In the genomic region with DNA sequence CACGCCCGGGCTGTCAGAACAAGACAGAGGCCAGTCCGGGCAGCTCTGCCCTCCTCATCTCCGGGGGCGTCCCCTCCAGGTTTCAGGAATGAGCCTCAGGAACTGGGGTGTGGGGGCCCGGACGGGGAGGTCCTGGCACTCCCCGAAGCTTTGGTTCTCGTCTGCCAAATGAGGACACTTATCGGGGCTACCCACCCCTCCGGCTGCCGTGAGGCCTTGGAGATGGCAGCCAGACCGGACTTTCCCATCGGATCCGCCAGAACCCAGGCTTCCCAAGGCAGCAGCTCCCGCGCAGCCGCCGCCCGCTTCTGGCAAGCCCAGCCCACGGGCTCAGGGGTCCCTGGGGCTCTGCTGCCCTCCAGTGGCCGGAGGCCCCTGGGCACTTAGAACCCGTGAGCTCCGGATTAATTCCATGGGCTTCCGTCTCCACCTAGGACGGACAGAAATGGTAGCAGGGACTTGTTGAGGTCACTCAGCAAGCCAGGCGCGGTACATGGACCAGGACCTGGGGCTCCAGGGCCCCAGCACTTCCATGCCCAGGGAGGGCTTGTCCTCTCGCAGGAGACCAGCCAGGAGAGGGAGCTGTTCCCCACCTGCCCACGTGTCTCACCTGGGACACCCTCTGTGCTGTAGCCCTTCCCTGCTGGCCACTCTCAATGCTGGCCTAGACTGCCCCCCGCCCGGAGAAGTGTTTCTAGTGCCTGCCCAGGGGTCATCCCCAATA, we compare ENCODE assay signal across 8 cellular contexts.
A peak's percentile ranks its signal among the peaks of the same experiment; 100 is the strongest.
DNase-seq lines count a peak whose midpoint lies in the region; ATAC-seq and TF ChIP-seq lines count a peak whose summit lies in the region.

No MANE protein-coding gene starts in this region.

- peak overlapping the region; percentile 61 for H2AFZ ChIP-seq in ACC112 (ENCODE audit: low read length, unreplicated experiment)

- peak overlapping the region; percentile 50 for H3K4me3 ChIP-seq in ACC112 (ENCODE audit: low read depth, low read length)
- peak overlapping the region; percentile 21 for H3K4me3 ChIP-seq in ectodermal cell (ENCODE audit: insufficient read depth, low read depth, low read length)

- peaks cover 3% of the 10 kb centered on the region for H3K27me3 Mint-ChIP-seq in activated CD8-positive, alpha-beta T cell treated with anti-CD3 and anti-CD28 coated beads for 36 hours
- H3K27me3 Mint-ChIP-seq in memory B cell = peaks cover 1% of the 10 kb centered on the region

- H3K79me2 ChIP-seq in ACC112 (ENCODE audit: control insufficient read depth, insufficient read depth, low read length, unreplicated experiment) = no peaks in the 10 kb centered on the region

- no peaks in the 10 kb centered on the region for H3K27me3 ChIP-seq in ACC112 (ENCODE audit: insufficient read depth, low read length)
- no peaks in the 10 kb centered on the region for H3K27me3 ChIP-seq in ectodermal cell (ENCODE audit: control insufficient read depth, insufficient read depth, low read length, poor library complexity, severe bottlenecking)

- WGBS in ectodermal cell, 2 experiments = 25 to 27% methylated on average over 32 of the region's 32 CpGs

- H3K36me3 ChIP-seq in ACC112 (ENCODE audit: insufficient read depth, low read length) = no peaks in the 10 kb centered on the region
- H3K36me3 ChIP-seq in ectodermal cell (ENCODE audit: control insufficient read depth, insufficient read depth, low read length) = no peaks in the 10 kb centered on the region

- POLR2A ChIA-PET in activated CD8-positive, alpha-beta T cell treated with anti-CD3 and anti-CD28 coated beads for 36 hours (lab: Charles Lee) = interaction anchor here (0.8 to 1.2 kb wide), 3 partner anchors 13 to 185 kb away, joined by 3 to 4 read pairs (median 3); no protein-coding TSS in a partner anchor

- H3K4me1 Mint-ChIP-seq in activated CD8-positive, alpha-beta T cell treated with anti-CD3 and anti-CD28 coated beads for 36 hours (ENCODE audit: low read depth) = peaks cover 7% of the 10 kb centered on the region
- H3K4me1 Mint-ChIP-seq in memory B cell = peaks cover 24% of the 10 kb centered on the region

- no peaks in the 10 kb centered on the region for H3K9me3 Mint-ChIP-seq in activated CD8-positive, alpha-beta T cell treated with anti-CD3 and anti-CD28 coated beads for 36 hours
- no peaks in the 10 kb centered on the region for H3K9me3 Mint-ChIP-seq in memory B cell

- TF ChIP-seq CTCF in activated CD8-positive, alpha-beta T cell treated with anti-CD3 and anti-CD28 coated beads for 36 hours (IDR thresholded peaks at IDR 0.05) = peak; percentile 98

- H3K27ac ChIP-seq in ACC112 (ENCODE audit: low read depth, low read length) (peak overlapping the region; percentile 1; the same call in 1 of the 2 replicates), ectodermal cell (ENCODE audit: insufficient read depth, low read depth, low read length, poor library complexity, severe bottlenecking) (no peak overlapping the region)

- intact Hi-C loops in activated CD8-positive, alpha-beta T cell treated with anti-CD3 and anti-CD28 coated beads for 36 hours (cut with micrococcal nuclease) = loop anchor here (5.0 kb wide), 2 partner anchors 356 to 431 kb away; no protein-coding TSS in a partner anchor

- H3K36me3 Mint-ChIP-seq in activated CD8-positive, alpha-beta T cell treated with anti-CD3 and anti-CD28 coated beads for 36 hours (ENCODE audit: low read depth) = no peaks in the 10 kb centered on the region
- H3K36me3 Mint-ChIP-seq in memory B cell = no peaks in the 10 kb centered on the region

- H3K4me3 Mint-ChIP-seq in activated CD8-positive, alpha-beta T cell treated with anti-CD3 and anti-CD28 coated beads for 36 hours = peak overlapping the region; percentile 74
- H3K4me3 Mint-ChIP-seq in memory B cell = peak overlapping the region; percentile 82

- DNase-seq in NCI-H82 (lab: John Stamatoyannopoulos, UW) (peak; percentile 96), memory B cell (ENCODE audit: low spot score in 2 of 2) (peak; percentile 69 to 85)
- peak; percentile 84 for DNase-seq in activated CD8-positive, alpha-beta T cell treated with anti-CD3 and anti-CD28 coated beads for 36 hours
- peak; percentile 55 to 72 (median 62) for DNase-seq in stimulated activated CD4-positive, alpha-beta T cell treated with anti-CD3 and anti-CD28 coated beads, TNF-alpha, amount 100 ng/mL, for 4 hours (ENCODE audit: low read depth in 3 of 3)

- CTCF ChIA-PET in activated CD8-positive, alpha-beta T cell treated with anti-CD3 and anti-CD28 coated beads for 36 hours (lab: Charles Lee) = interaction anchor here (0.5 to 4.7 kb wide), 91 partner anchors 9 to 1203 kb away, joined by 3 to 78 read pairs (median 4); partner anchors contain the start of gene HMG20A

- peak; percentile 67 for ATAC-seq in GM18867 (IDR thresholded peaks at IDR 0.05; ENCODE audit: unreplicated experiment)
- peak; percentile 72 for ATAC-seq in HG03520 (IDR thresholded peaks at IDR 0.05; ENCODE audit: unreplicated experiment)
- ATAC-seq in activated CD8-positive, alpha-beta T cell treated with anti-CD3 and anti-CD28 coated beads for 36 hours = peak; percentile 94
- ATAC-seq in memory B cell (ENCODE audit: low read depth) = peak; percentile 94

- H3K9me3 ChIP-seq in ectodermal cell (ENCODE audit: control insufficient read depth, low read length) = no peaks in the 10 kb centered on the region

- H3K27ac Mint-ChIP-seq in activated CD8-positive, alpha-beta T cell treated with anti-CD3 and anti-CD28 coated beads for 36 hours = peak overlapping the region; percentile 69
- peak overlapping the region; percentile 45 for H3K27ac Mint-ChIP-seq in memory B cell

- peaks cover 26% of the 10 kb centered on the region for H3K4me1 ChIP-seq in ACC112 (ENCODE audit: control insufficient read depth, insufficient read depth, low read length, unreplicated experiment)
- H3K4me1 ChIP-seq in ectodermal cell (ENCODE audit: control insufficient read depth, insufficient read depth, low read length) = peaks cover 27% of the 10 kb centered on the region
